In the genomic region with DNA sequence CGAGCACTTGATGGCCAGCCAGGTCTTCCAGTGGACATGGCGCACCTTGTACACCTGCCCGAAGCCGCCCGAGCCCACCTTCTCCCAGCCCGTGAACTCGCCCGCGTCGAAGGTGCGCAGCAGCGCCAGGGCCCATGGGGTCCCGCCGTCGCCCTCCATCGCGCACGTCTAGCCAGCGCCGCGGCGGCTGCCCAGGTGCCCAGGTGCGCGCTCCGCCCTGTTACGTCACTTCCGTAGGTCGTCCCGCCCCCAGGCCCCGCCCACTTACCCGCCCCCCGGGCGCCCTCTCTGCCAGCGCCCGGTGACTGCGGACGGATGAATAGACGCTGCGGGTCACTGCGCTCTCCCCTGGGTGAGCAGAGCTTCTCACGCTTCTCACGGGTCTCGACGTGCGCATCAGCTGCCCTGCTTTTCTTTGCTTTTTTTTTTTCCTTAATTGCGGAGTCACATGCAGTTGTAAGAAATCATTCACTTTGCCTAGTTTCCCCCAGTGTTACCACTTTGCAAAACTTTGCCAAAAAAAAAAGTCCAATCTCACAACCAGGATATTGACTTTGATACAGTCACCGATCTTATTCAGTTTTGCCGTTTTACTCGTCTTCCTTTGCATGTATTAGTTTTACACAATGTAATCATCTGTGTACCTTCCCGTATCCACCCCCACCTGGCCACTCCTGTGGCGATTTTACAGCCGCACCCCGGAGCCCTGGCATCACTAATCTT, we compare ENCODE assay signal across 1 cellular context.
TF ChIP-seq lines count a peak whose summit lies in the region.

TSS of gene RIPK4 (minus strand) at position 170 of the 723 bp plus-strand sequence. CDS start at position 159, 11 bp downstream.

TF ChIP-seq in HepG2, 621 proteins besides CTCF, POLR2A, EP300 and RAD21 (continued from another document and continues in another):
- TF ChIP-seq SP2 (CRISPR knock-in tag; IDR thresholded peaks at IDR 0.05) (peak; percentile 75), BORCS8-MEF2B (CRISPR knock-in tag; IDR thresholded peaks at IDR 0.05) (no peak), PCBP2 (optimal IDR thresholded peaks at IDR 0.05; ENCODE audit: low read depth, low read length, poor library complexity, severe bottlenecking) (no peak), PAX8 (CRISPR knock-in tag; IDR thresholded peaks at IDR 0.05; ENCODE audit: borderline replicate concordance) (no peak), ELF3 (CRISPR knock-in tag; IDR thresholded peaks at IDR 0.05) (0 out of 2 replicates have a peak, but pooled peaks have one; percentile 32), ZNF225 (CRISPR knock-in tag; IDR thresholded peaks at IDR 0.05) (no peak), ZNF605 (CRISPR knock-in tag; IDR thresholded peaks at IDR 0.05) (no peak), GTF2F1 (IDR thresholded peaks at IDR 0.05; ENCODE audit: low read length) (no peak), ZFP36L2 (CRISPR knock-in tag; IDR thresholded peaks at IDR 0.05) (no peak), ZNF703 (CRISPR knock-in tag; IDR thresholded peaks at IDR 0.05; ENCODE audit: borderline replicate concordance) (no peak; the same call in 1 of the 2 replicates), SOX13 (IDR thresholded peaks at IDR 0.05) (no peak), SOX13 (CRISPR knock-in tag; conservative IDR thresholded peaks at IDR 0.05 in 1 of 2, IDR thresholded peaks at IDR 0.05 in 1 of 2) (no peak; a peak in 1 of 4 replicates), ZNF784 (CRISPR knock-in tag; IDR thresholded peaks at IDR 0.05; ENCODE audit: borderline replicate concordance) (no peak), NR2C2 (CRISPR knock-in tag; IDR thresholded peaks at IDR 0.05; ENCODE audit: borderline replicate concordance) (no peak), CENPT (CRISPR knock-in tag; IDR thresholded peaks at IDR 0.05; ENCODE audit: low read depth) (no peak), GFI1 (CRISPR knock-in tag; IDR thresholded peaks at IDR 0.05; ENCODE audit: borderline replicate concordance) (no peak), ISL2 (CRISPR knock-in tag; IDR thresholded peaks at IDR 0.05) (no peak; the same call in 1 of the 2 replicates), KAT8 (CRISPR knock-in tag; IDR thresholded peaks at IDR 0.05) (peak; percentile 34), ZNF549 (CRISPR knock-in tag; IDR thresholded peaks at IDR 0.05) (no peak), ZMYM2 (CRISPR knock-in tag; IDR thresholded peaks at IDR 0.05) (0 out of 2 replicates have a peak, but pooled peaks have one; percentile 27), ZUFSP (CRISPR knock-in tag; IDR thresholded peaks at IDR 0.05; ENCODE audit: borderline replicate concordance) (no peak), MBD4 (IDR thresholded peaks at IDR 0.05; ENCODE audit: borderline replicate concordance, low read length) (no peak), RARA (CRISPR knock-in tag; IDR thresholded peaks at IDR 0.05) (peak; percentile 40), ESRRA (CRISPR knock-in tag; IDR thresholded peaks at IDR 0.05; ENCODE audit: low read depth) (0 out of 2 replicates have a peak, but pooled peaks have one; percentile 15), ZNF773 (CRISPR knock-in tag; IDR thresholded peaks at IDR 0.05; ENCODE audit: borderline replicate concordance) (peak; percentile 62; the same call in 1 of the 2 replicates), ZNF749 (CRISPR knock-in tag; IDR thresholded peaks at IDR 0.05; ENCODE audit: borderline replicate concordance) (no peak), ZNF772 (CRISPR knock-in tag; IDR thresholded peaks at IDR 0.05) (0 out of 2 replicates have a peak, but pooled peaks have one; percentile 58), TP53 (CRISPR knock-in tag; conservative IDR thresholded peaks at IDR 0.05) (no peak; the same call in 1 of the 2 replicates), NONO (IDR thresholded peaks at IDR 0.05) (no peak), NONO (CRISPR knock-in tag; conservative IDR thresholded peaks at IDR 0.05) (0 out of 2 replicates have a peak, but pooled peaks have one; percentile 22), ZBTB26 (CRISPR knock-in tag; IDR thresholded peaks at IDR 0.05; ENCODE audit: borderline replicate concordance) (no peak), GATAD2A (CRISPR knock-in tag; IDR thresholded peaks at IDR 0.05) (no peak; the same call in 1 of the 2 replicates), MATR3 (CRISPR knock-in tag; IDR thresholded peaks at IDR 0.05) (no peak), FOXJ3 (CRISPR knock-in tag; IDR thresholded peaks at IDR 0.05; ENCODE audit: borderline replicate concordance) (no peak), KDM2A (CRISPR knock-in tag; IDR thresholded peaks at IDR 0.05; ENCODE audit: borderline replicate concordance, low read depth) (peak; percentile 39; the same call in 1 of the 2 replicates), ARNT2 (CRISPR knock-in tag; IDR thresholded peaks at IDR 0.05; ENCODE audit: low read depth) (no peak), FUBP1 (CRISPR knock-in tag; IDR thresholded peaks at IDR 0.05; ENCODE audit: borderline replicate concordance) (no peak), RCOR2 (CRISPR knock-in tag; IDR thresholded peaks at IDR 0.05) (no peak), ZNF343 (CRISPR knock-in tag; IDR thresholded peaks at IDR 0.05) (no peak), RBM39 (IDR thresholded peaks at IDR 0.05; ENCODE audit: low read depth, low read length, poor library complexity, severe bottlenecking) (peak; percentile 44), HOXD1 (CRISPR knock-in tag; IDR thresholded peaks at IDR 0.05) (0 out of 2 replicates have a peak, but pooled peaks have one; percentile 54), ZMYM4 (CRISPR knock-in tag; IDR thresholded peaks at IDR 0.05) (no peak), AHR (CRISPR knock-in tag; IDR thresholded peaks at IDR 0.05) (peak; percentile 46; the same call in 1 of the 2 replicates)
- TF ChIP-seq, protein P1, sequence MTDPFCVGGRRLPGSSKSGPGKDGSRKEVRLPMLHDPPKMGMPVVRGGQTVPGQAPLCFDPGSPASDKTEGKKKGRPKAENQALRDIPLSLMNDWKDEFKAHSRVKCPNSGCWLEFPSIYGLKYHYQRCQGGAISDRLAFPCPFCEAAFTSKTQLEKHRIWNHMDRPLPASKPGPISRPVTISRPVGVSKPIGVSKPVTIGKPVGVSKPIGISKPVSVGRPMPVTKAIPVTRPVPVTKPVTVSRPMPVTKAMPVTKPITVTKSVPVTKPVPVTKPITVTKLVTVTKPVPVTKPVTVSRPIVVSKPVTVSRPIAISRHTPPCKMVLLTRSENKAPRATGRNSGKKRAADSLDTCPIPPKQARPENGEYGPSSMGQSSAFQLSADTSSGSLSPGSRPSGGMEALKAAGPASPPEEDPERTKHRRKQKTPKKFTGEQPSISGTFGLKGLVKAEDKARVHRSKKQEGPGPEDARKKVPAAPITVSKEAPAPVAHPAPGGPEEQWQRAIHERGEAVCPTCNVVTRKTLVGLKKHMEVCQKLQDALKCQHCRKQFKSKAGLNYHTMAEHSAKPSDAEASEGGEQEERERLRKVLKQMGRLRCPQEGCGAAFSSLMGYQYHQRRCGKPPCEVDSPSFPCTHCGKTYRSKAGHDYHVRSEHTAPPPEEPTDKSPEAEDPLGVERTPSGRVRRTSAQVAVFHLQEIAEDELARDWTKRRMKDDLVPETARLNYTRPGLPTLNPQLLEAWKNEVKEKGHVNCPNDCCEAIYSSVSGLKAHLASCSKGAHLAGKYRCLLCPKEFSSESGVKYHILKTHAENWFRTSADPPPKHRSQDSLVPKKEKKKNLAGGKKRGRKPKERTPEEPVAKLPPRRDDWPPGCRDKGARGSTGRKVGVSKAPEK (CRISPR knock-in tag; IDR thresholded peaks at IDR 0.05; ENCODE audit: borderline replicate concordance), result no peak
- TF ChIP-seq, protein P2, sequence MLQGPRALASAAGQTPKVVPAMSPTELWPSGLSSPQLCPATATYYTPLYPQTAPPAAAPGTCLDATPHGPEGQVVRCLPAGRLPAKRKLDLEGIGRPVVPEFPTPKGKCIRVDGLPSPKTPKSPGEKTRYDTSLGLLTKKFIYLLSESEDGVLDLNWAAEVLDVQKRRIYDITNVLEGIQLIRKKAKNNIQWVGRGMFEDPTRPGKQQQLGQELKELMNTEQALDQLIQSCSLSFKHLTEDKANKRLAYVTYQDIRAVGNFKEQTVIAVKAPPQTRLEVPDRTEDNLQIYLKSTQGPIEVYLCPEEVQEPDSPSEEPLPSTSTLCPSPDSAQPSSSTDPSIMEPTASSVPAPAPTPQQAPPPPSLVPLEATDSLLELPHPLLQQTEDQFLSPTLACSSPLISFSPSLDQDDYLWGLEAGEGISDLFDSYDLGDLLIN (CRISPR knock-in tag; IDR thresholded peaks at IDR 0.05; ENCODE audit: borderline replicate concordance), result no peak; the same call in 1 of the 2 replicates
- TF ChIP-seq, protein P3, sequence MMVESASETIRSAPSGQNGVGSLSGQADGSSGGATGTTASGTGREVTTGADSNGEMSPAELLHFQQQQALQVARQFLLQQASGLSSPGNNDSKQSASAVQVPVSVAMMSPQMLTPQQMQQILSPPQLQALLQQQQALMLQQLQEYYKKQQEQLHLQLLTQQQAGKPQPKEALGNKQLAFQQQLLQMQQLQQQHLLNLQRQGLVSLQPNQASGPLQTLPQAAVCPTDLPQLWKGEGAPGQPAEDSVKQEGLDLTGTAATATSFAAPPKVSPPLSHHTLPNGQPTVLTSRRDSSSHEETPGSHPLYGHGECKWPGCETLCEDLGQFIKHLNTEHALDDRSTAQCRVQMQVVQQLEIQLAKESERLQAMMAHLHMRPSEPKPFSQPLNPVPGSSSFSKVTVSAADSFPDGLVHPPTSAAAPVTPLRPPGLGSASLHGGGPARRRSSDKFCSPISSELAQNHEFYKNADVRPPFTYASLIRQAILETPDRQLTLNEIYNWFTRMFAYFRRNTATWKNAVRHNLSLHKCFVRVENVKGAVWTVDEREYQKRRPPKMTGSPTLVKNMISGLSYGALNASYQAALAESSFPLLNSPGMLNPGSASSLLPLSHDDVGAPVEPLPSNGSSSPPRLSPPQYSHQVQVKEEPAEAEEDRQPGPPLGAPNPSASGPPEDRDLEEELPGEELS (CRISPR knock-in tag; IDR thresholded peaks at IDR 0.05), result no peak
- TF ChIP-seq, protein P4, sequence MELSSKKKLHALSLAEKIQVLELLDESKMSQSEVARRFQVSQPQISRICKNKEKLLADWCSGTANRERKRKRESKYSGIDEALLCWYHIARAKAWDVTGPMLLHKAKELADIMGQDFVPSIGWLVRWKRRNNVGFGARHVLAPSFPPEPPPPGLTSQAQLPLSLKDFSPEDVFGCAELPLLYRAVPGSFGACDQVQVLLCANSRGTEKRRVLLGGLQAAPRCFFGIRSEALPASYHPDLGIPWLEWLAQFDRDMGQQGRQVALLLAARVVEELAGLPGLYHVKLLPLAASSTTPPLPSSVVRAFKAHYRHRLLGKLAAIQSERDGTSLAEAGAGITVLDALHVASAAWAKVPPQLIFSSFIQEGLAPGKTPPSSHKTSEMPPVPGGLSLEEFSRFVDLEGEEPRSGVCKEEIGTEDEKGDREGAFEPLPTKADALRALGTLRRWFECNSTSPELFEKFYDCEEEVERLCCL (CRISPR knock-in tag; IDR thresholded peaks at IDR 0.05; ENCODE audit: borderline replicate concordance), result no peak
- TF ChIP-seq, protein P5, sequence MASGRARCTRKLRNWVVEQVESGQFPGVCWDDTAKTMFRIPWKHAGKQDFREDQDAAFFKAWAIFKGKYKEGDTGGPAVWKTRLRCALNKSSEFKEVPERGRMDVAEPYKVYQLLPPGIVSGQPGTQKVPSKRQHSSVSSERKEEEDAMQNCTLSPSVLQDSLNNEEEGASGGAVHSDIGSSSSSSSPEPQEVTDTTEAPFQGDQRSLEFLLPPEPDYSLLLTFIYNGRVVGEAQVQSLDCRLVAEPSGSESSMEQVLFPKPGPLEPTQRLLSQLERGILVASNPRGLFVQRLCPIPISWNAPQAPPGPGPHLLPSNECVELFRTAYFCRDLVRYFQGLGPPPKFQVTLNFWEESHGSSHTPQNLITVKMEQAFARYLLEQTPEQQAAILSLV (CRISPR knock-in tag; IDR thresholded peaks at IDR 0.05; ENCODE audit: borderline replicate concordance), result no peak; the same call in 1 of the 2 replicates
- TF ChIP-seq, protein P6, sequence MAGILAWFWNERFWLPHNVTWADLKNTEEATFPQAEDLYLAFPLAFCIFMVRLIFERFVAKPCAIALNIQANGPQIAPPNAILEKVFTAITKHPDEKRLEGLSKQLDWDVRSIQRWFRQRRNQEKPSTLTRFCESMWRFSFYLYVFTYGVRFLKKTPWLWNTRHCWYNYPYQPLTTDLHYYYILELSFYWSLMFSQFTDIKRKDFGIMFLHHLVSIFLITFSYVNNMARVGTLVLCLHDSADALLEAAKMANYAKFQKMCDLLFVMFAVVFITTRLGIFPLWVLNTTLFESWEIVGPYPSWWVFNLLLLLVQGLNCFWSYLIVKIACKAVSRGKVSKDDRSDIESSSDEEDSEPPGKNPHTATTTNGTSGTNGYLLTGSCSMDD (CRISPR knock-in tag; IDR thresholded peaks at IDR 0.05), result no peak
